ENCODE assay signal across 16 cellular contexts in genomic region chr13:72521965-72522661, GRCh38.
DNase-seq lines count a peak whose midpoint lies in the region; ATAC-seq, FAIRE-seq and TF ChIP-seq lines count a peak whose summit lies in the region.
"Had no signal": no experiment of that assay in that cellular context is flagged by ENCODE, and none has a peak within 500 bp of the region (broad histone marks: within the 10 kb centered on the region; RNA-seq: fewer than 3 reads in every experiment).

No MANE protein-coding gene starts in this region.

- H3K36me3 Mint-ChIP-seq in nephron progenitor cell (ENCODE audit: low read depth): no peaks in the 10 kb centered on the region
- no peaks in the 10 kb centered on the region for H3K36me3 Mint-ChIP-seq in activated CD4-positive, alpha-beta T cell treated with anti-CD3 and anti-CD28 coated beads for 36 hours (ENCODE audit: low read depth)
- H3K36me3 Mint-ChIP-seq: CD8-positive, alpha-beta T cell had no signal

- dilution Hi-C loops in endothelial cell of umbilical vein (cut with MboI; ENCODE audit: extremely low pct_ligation_motif_present, low sequenced_read_pairs): no loop called here

- no peaks in the 10 kb centered on the region for H4K20me1 ChIP-seq in endothelial cell of umbilical vein (replicated peaks; ENCODE audit: control insufficient read depth, extremely low read depth, insufficient read depth, low read length)
- H4K20me1 ChIP-seq: BLaER1 had no signal

- no TSS peak for BruUV-seq in endothelial cell of umbilical vein (replicated peaks; lab: Mats Ljungman, UMichigan)

- 23% methylated on average over 10 of the region's 10 CpGs for WGBS in right cardiac atrium
- 51 to 59% (median 56%) methylated on average over 10 of the region's 10 CpGs for WGBS in heart left ventricle, 4 donors

- no peaks in the 10 kb centered on the region for H3K27me3 Mint-ChIP-seq in nephron progenitor cell (ENCODE audit: low read depth, poor library complexity)
- peaks cover 8% of the 10 kb centered on the region for H3K27me3 Mint-ChIP-seq in activated CD4-positive, alpha-beta T cell treated with anti-CD3 and anti-CD28 coated beads for 36 hours

- POLR2A ChIA-PET in endothelial cell of umbilical vein (lab: Charles Lee) (no interaction called here), HEK293T (lab: Yijun Ruan, JAX) (no interaction called here)
- POLR2A ChIA-PET in activated CD4-positive, alpha-beta T cell treated with anti-CD3 and anti-CD28 coated beads for 36 hours (lab: Charles Lee): no interaction called here

- no peaks in the 10 kb centered on the region for H3K9me3 Mint-ChIP-seq in nephron progenitor cell
- no peaks in the 10 kb centered on the region for H3K9me3 Mint-ChIP-seq in activated CD4-positive, alpha-beta T cell treated with anti-CD3 and anti-CD28 coated beads for 36 hours (ENCODE audit: low read depth)
- H3K9me3 Mint-ChIP-seq: CD8-positive, alpha-beta T cell had no signal

- no peak overlapping the region for H3K9ac ChIP-seq in endothelial cell of umbilical vein (replicated peaks; ENCODE audit: extremely low read depth, insufficient read depth, low read length)
- H3K9ac ChIP-seq: BLaER1 had no signal

- H3K27ac Mint-ChIP-seq in nephron progenitor cell: peak overlapping the region; percentile 41
- no peak overlapping the region for H3K27ac Mint-ChIP-seq in activated CD4-positive, alpha-beta T cell treated with anti-CD3 and anti-CD28 coated beads for 36 hours
- H3K27ac Mint-ChIP-seq: CD8-positive, alpha-beta T cell had no signal

- H3K79me2 ChIP-seq in endothelial cell of umbilical vein (ENCODE audit: control insufficient read depth, insufficient read depth, low read length): no peaks in the 10 kb centered on the region

- H3K4me3 ChIP-seq in right cardiac atrium (ENCODE audit: low read length): no peak overlapping the region
- no peak overlapping the region for H3K4me3 ChIP-seq in heart left ventricle
- no peak overlapping the region for H3K4me3 ChIP-seq in endothelial cell of umbilical vein (replicated peaks in 1 of 3; ENCODE audit: insufficient read depth in 1 of 3, low read depth in 1 of 3, low read length in 3 of 3)
- H3K4me3 ChIP-seq: BLaER1 had no signal

- no peak overlapping the region for H3K4me3 Mint-ChIP-seq in nephron progenitor cell
- H3K4me3 Mint-ChIP-seq in activated CD4-positive, alpha-beta T cell treated with anti-CD3 and anti-CD28 coated beads for 36 hours: no peak overlapping the region
- H3K4me3 Mint-ChIP-seq: CD8-positive, alpha-beta T cell had no signal

- no peaks in the 10 kb centered on the region for H3K36me3 ChIP-seq in heart left ventricle
- H3K36me3 ChIP-seq in endothelial cell of umbilical vein (ENCODE audit: control insufficient read depth in 2 of 2, extremely low read depth in 1 of 2, insufficient read depth in 2 of 2, low read length in 2 of 2): no peaks in the 10 kb centered on the region
- H3K36me3 ChIP-seq: BLaER1 had no signal

- H3K27ac ChIP-seq in right cardiac atrium (ENCODE audit: low read length) (no peak overlapping the region), heart left ventricle (no peak overlapping the region), endothelial cell of umbilical vein (ENCODE audit: insufficient read depth, low read depth, low read length) (no peak overlapping the region)
- H3K27ac ChIP-seq: BLaER1 had no signal

- no peaks in the 10 kb centered on the region for H3K9me1 ChIP-seq in endothelial cell of umbilical vein (replicated peaks; ENCODE audit: control insufficient read depth, extremely low read depth, insufficient read depth, low read length)

- CTCF ChIA-PET in endothelial cell of umbilical vein (lab: Charles Lee) (interaction anchor here (1.2 kb wide), 1 partner anchor 45 kb away, joined by 3 read pairs; no protein-coding TSS in a partner anchor), HEK293T (lab: Yijun Ruan, JAX) (interaction anchor here (0.6 kb wide), 1 partner anchor 100 kb away, joined by 3 read pairs; no protein-coding TSS in a partner anchor)
- CTCF ChIA-PET in activated CD4-positive, alpha-beta T cell treated with anti-CD3 and anti-CD28 coated beads for 36 hours (lab: Charles Lee): no interaction called here

- no peaks in the 10 kb centered on the region for H3K9me3 ChIP-seq in right cardiac atrium (ENCODE audit: control insufficient read depth, low read length)
- H3K9me3 ChIP-seq in heart left ventricle: no peaks in the 10 kb centered on the region
- no peaks in the 10 kb centered on the region for H3K9me3 ChIP-seq in endothelial cell of umbilical vein (replicated peaks; ENCODE audit: control insufficient read depth, insufficient read depth, low read length)
- H3K9me3 ChIP-seq: BLaER1 had no signal

- TF ChIP-seq CTCF in heart left ventricle (IDR thresholded peaks at IDR 0.05) (no peak), endothelial cell of umbilical vein (IDR thresholded peaks at IDR 0.05; ENCODE audit: extremely low read depth in 1 of 2, insufficient read depth in 1 of 2, low read depth in 1 of 2, low read length in 2 of 2) (no peak), nephron progenitor cell (IDR thresholded peaks at IDR 0.05) (no peak)

- H3K4me1 ChIP-seq in right cardiac atrium (ENCODE audit: control insufficient read depth, insufficient read depth, low read length) (no peaks in the 10 kb centered on the region), heart left ventricle (no peaks in the 10 kb centered on the region), endothelial cell of umbilical vein (ENCODE audit: control insufficient read depth, extremely low read depth, insufficient read depth, low read length) (no peaks in the 10 kb centered on the region)
- H3K4me1 ChIP-seq: BLaER1 had no signal

- no peak for TF ChIP-seq POLR2A in heart left ventricle (IDR thresholded peaks at IDR 0.05)
- TF ChIP-seq POLR2A in endothelial cell of umbilical vein (IDR thresholded peaks at IDR 0.05; ENCODE audit: low read depth, low read length): no peak

- no peak for FAIRE-seq in endothelial cell of umbilical vein (lab: Jason Lieb, UNC)
- FAIRE-seq: A204.1, HepG2 had no signal

- ATAC-seq in right cardiac atrium (no peak), heart left ventricle (no peak)
- ATAC-seq in activated CD4-positive, alpha-beta T cell treated with anti-CD3 and anti-CD28 coated beads for 36 hours: no peak
- ATAC-seq: CD8-positive, alpha-beta T cell; HepG2 had no signal

- H2AFZ ChIP-seq in endothelial cell of umbilical vein (ENCODE audit: low read depth, low read length): no peak overlapping the region

- H3K27me3 ChIP-seq in right cardiac atrium (ENCODE audit: control insufficient read depth, insufficient read depth) (no peaks in the 10 kb centered on the region), heart left ventricle (peaks cover 0 to 7% (median 0%) of the 10 kb centered on the region in 9 donors), endothelial cell of umbilical vein (ENCODE audit: control insufficient read depth in 2 of 2, insufficient read depth in 2 of 2, low read length in 2 of 2) (peaks cover 3 to 4% of the 10 kb centered on the region in 2 experiments)
- H3K27me3 ChIP-seq: BLaER1 had no signal

- DNase-seq in right cardiac atrium: peak in 2 of 3 donors; percentile 50 to 51
- no peak for DNase-seq in heart left ventricle
- peak; percentile 10 for DNase-seq in endothelial cell of umbilical vein (ENCODE audit: low read depth, low spot score)
- DNase-seq in nephron progenitor cell: no peak
- DNase-seq in activated CD4-positive, alpha-beta T cell treated with anti-CD3 and anti-CD28 coated beads for 36 hours: no peak
- no peak for DNase-seq in islet precursor cell
- no peak for DNase-seq in HEK293T (ENCODE audit: extremely low spot score)
- DNase-seq: CD8-positive, alpha-beta T cell; H7; KBM-7; NCI-H1105; NCI-H2081; SHP77 treated with DMSO at 0.1 percent for 48 hours had no signal

- peak overlapping the region; percentile 46 for H3K4me2 ChIP-seq in endothelial cell of umbilical vein (ENCODE audit: insufficient read depth, low read length)
- H3K4me2 ChIP-seq: BLaER1 had no signal

- H3K4me1 Mint-ChIP-seq in nephron progenitor cell: peaks cover 14% of the 10 kb centered on the region
- H3K4me1 Mint-ChIP-seq in activated CD4-positive, alpha-beta T cell treated with anti-CD3 and anti-CD28 coated beads for 36 hours: no peaks in the 10 kb centered on the region

- intact Hi-C loops in right cardiac atrium (cut with DNase I) (no loop called here), heart left ventricle (cut with DNase I) (no loop called here), endothelial cell of umbilical vein (cut with micrococcal nuclease) (no loop called here)
- intact Hi-C loops in activated CD4-positive, alpha-beta T cell treated with anti-CD3 and anti-CD28 coated beads for 36 hours (cut with DNase I, micrococcal nuclease): no loop called here

TF ChIP-seq in endothelial cell of umbilical vein, 7 proteins besides CTCF, POLR2A, EP300 and RAD21:
- TF ChIP-seq FOS (IDR thresholded peaks at IDR 0.05; ENCODE audit: borderline replicate concordance, insufficient read depth, low read length) (no peak), EZH2 (IDR thresholded peaks at IDR 0.05; ENCODE audit: borderline replicate concordance, low read depth, low read length, severe bottlenecking) (no peak), JUN (IDR thresholded peaks at IDR 0.05; ENCODE audit: borderline replicate concordance, insufficient read depth, insufficient read length, low read depth) (no peak), MAX (IDR thresholded peaks at IDR 0.05; ENCODE audit: insufficient read depth, insufficient read length) (no peak)
TF ChIP-seq in endothelial cell of umbilical vein: peak in this region for 0.

TF ChIP-seq in HEK293T, 16 proteins besides CTCF, POLR2A, EP300 and RAD21:
- TF ChIP-seq LEF1 (IDR thresholded peaks at IDR 0.05; ENCODE audit: borderline replicate concordance) (no peak), ZNF384 (IDR thresholded peaks at IDR 0.05) (no peak), FOXM1 (IDR thresholded peaks at IDR 0.05; ENCODE audit: borderline replicate concordance) (no peak)
TF ChIP-seq in HEK293T: peak in this region for 0.

Comparison
In these comparisons a context has a peak if more than half of its experiments do, and no peak if none do; other contexts are left out.
1. DNase-seq: peak in right cardiac atrium (2 of 3) and endothelial cell of umbilical vein (single experiment); none in heart left ventricle (0 of 5), nephron progenitor cell (single experiment), activated CD4-positive, alpha-beta T cell treated with anti-CD3 and anti-CD28 coated beads for 36 hours (single experiment), islet precursor cell (single experiment) and HEK293T (single experiment).